8 cellular contexts compared by ENCODE assay signal in genomic region chr17:72587773-72588511, GRCh38.
DNase-seq lines count a peak whose midpoint lies in the region; ATAC-seq and TF ChIP-seq lines count a peak whose summit lies in the region.

No MANE protein-coding gene starts in this region.

- H3K4me1 ChIP-seq in Peyer's patch = peaks cover 0 to 13% (median 4%) of the 10 kb centered on the region in 4 donors
- no peaks in the 10 kb centered on the region for H3K4me1 ChIP-seq in HAP-1
- H3K4me1 ChIP-seq in CD8-positive, alpha-beta memory T cell (ENCODE audit: insufficient read depth, low read length) = no peaks in the 10 kb centered on the region

- H3K27ac ChIP-seq in Peyer's patch (peak overlapping the region in 3 of 4 donors; percentile 71 to 94 (median 78)), epithelial cell of prostate (peak overlapping the region; percentile 88)
- no peak overlapping the region for H3K27ac ChIP-seq in CD8-positive, alpha-beta memory T cell (ENCODE audit: low read depth, low read length)

- peak overlapping the region in 3 of 8 donors; percentile 48 to 70 (median 68) for H3K27ac Mint-ChIP-seq in CD8-positive, alpha-beta memory T cell

- H3K4me1 Mint-ChIP-seq in CD8-positive, alpha-beta memory T cell = peaks cover 10 to 46% (median 38%) of the 10 kb centered on the region in 3 donors

- H3K4me3 ChIP-seq in Peyer's patch (peak overlapping the region in 2 of 4 donors; percentile 83 to 86), HAP-1 (no peak overlapping the region)
- no peak overlapping the region for H3K4me3 ChIP-seq in CD8-positive, alpha-beta memory T cell (ENCODE audit: low read length)

- CTCF ChIA-PET in CD8-positive, alpha-beta memory T cell (lab: Charles Lee) = no interaction called here

- POLR2A ChIA-PET in CD8-positive, alpha-beta memory T cell (lab: Charles Lee) = no interaction called here

- in situ Hi-C loops in HAP-1 (cut with MboI; ENCODE audit: low sequenced_read_pairs) = no loop called here

- peaks cover 0 to 3% (median 0%) of the 10 kb centered on the region in 5 donors for H3K9me3 Mint-ChIP-seq in CD8-positive, alpha-beta memory T cell

- DNase-seq in stimulated activated naive CD4-positive, alpha-beta T cell treated with Interleukin-2 at 50 U/mL for 16 hours (lab: John Stamatoyannopoulos, UW) = peak; percentile 14
- no peak for DNase-seq in stimulated activated naive CD4-positive, alpha-beta T cell (lab: John Stamatoyannopoulos, UW)
- DNase-seq in Peyer's patch (peak in 1 of 3 donors; percentile 56), epithelial cell of prostate (ENCODE audit: low read depth, low spot score) (no peak), HAP-1 (ENCODE audit: low spot score in 2 of 2) (no peak)
- DNase-seq in CD8-positive, alpha-beta memory T cell = no peak

- H3K27me3 Mint-ChIP-seq in CD8-positive, alpha-beta memory T cell = peaks cover 19 to 40% of the 10 kb centered on the region in 2 donors

- H3K9me3 ChIP-seq in Peyer's patch (no peaks in the 10 kb centered on the region), HAP-1 (no peaks in the 10 kb centered on the region)
- no peaks in the 10 kb centered on the region for H3K9me3 ChIP-seq in CD8-positive, alpha-beta memory T cell (ENCODE audit: low read length)

- H3K4me3 Mint-ChIP-seq in CD8-positive, alpha-beta memory T cell = peak overlapping the region in 3 of 7 donors; percentile 7 to 20 (median 9)

- no peaks in the 10 kb centered on the region for H3K36me3 Mint-ChIP-seq in CD8-positive, alpha-beta memory T cell

- ATAC-seq in HG03196 (IDR thresholded peaks at IDR 0.05; ENCODE audit: unreplicated experiment) (no peak), HG03521 (IDR thresholded peaks at IDR 0.05; ENCODE audit: unreplicated experiment) (no peak)

- peak in 3 of 6 experiments; percentile 14 to 51 (median 36) for TF ChIP-seq CTCF in Peyer's patch (IDR thresholded peaks at IDR 0.05)

- no peaks in the 10 kb centered on the region for H3K36me3 ChIP-seq in Peyer's patch
- H3K36me3 ChIP-seq in HAP-1 (replicated peaks) = no peaks in the 10 kb centered on the region
- H3K36me3 ChIP-seq in CD8-positive, alpha-beta memory T cell (ENCODE audit: insufficient read depth, low read length) = no peaks in the 10 kb centered on the region

- H3K27me3 ChIP-seq in Peyer's patch = no peaks in the 10 kb centered on the region
- H3K27me3 ChIP-seq in HAP-1 (ENCODE audit: low read depth) = peaks cover 16% of the 10 kb centered on the region
- H3K27me3 ChIP-seq in CD8-positive, alpha-beta memory T cell (ENCODE audit: insufficient read depth, low read length, poor library complexity, severe bottlenecking) = peaks cover 3% of the 10 kb centered on the region

- TF ChIP-seq POLR2A in Peyer's patch (IDR thresholded peaks at IDR 0.05) = peak in 1 of 2 donors; percentile 37
